Comparison of ENCODE assay signal across 8 cellular contexts in the genomic region with DNA sequence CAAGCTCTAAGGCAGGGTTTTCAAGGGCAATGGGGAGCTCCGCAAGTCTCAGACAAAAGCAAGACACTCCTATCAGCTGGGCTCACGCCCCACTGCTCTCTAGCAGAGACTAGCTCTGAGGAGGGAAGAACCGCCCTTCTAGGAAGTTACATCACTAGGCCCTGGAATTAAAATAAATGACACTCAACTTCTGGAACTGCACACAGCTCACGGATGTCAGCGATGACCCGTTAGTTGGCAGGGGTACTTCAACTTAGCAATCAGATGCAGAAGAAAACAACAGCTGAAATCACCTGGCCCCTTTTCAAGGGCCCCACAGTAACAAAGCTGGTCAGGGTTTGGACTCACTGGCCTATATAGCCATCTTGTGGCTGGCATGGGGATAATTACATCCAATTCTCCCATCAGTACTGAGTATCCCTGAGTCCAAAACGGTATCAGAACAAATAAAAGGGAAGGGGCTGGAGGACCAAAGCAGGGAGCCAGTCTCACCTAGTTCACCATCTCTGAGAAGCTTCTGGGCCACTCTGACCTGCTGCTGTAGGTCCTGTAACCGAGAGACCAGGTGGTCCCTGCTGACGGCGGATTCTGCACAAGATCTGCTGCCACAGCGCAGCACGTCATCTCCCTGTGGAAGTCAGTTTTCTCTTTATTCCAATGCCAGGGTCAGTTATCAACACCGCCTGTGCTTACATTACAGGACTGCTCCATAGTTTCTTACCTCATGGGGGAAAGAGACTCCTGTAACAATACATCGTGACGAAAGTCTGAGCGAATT. TPM values are rescaled to one million over a fixed set of nuclear protein-coding genes. Genes with fewer than 3 reads are reported as not detected.
A peak's percentile ranks its signal among the peaks of the same experiment; 100 is the strongest.
DNase-seq lines count a peak whose midpoint lies in the region; ATAC-seq, FAIRE-seq and TF ChIP-seq lines count a peak whose summit lies in the region.

No MANE protein-coding gene starts in this region.

- no peak for ATAC-seq in GM19452 (IDR thresholded peaks at IDR 0.05; ENCODE audit: unreplicated experiment)
- no peak for ATAC-seq in GM19463 (IDR thresholded peaks at IDR 0.05; ENCODE audit: unreplicated experiment)

- H3K27me3 ChIP-seq in SJCRH30 (no peaks in the 10 kb centered on the region), mucosa of stomach (ENCODE audit: control insufficient read depth, insufficient read depth, low read length) (no peaks in the 10 kb centered on the region)

- peaks cover 12% of the 10 kb centered on the region for H3K36me3 ChIP-seq in SJCRH30
- no peaks in the 10 kb centered on the region for H3K36me3 ChIP-seq in mucosa of stomach (ENCODE audit: control insufficient read depth, insufficient read depth, low read length)

- no peak for FAIRE-seq in RCC 7860 (lab: Jason Lieb, UNC)

- no peak overlapping the region for H3K27ac ChIP-seq in SJCRH30
- H3K27ac ChIP-seq in epithelial cell of prostate: peak overlapping the region; percentile 65

- H3K4me3 ChIP-seq in AG09309 (ENCODE audit: control insufficient read depth, low read depth, low read length): no peak overlapping the region
- H3K4me3 ChIP-seq in SJCRH30: no peak overlapping the region
- H3K4me3 ChIP-seq in mucosa of stomach (ENCODE audit: low read length): no peak overlapping the region

- H3K4me1 ChIP-seq in SJCRH30 (peaks cover 11% of the 10 kb centered on the region), mucosa of stomach (ENCODE audit: control insufficient read depth, insufficient read depth, low read length) (peaks cover 21% of the 10 kb centered on the region)

- in situ Hi-C loops in GM13977 (cut with MboI; ENCODE audit: low pct_unique_long_range_greater_than_20kb, low sequenced_read_pairs, unreplicated experiment): no loop called here

- peak overlapping the region; percentile 60 for H3K9ac ChIP-seq in mucosa of stomach (ENCODE audit: low read length)

- DNase-seq in AG09309 (ENCODE audit: low read depth) (peak; percentile 70), GM13977 (ENCODE audit: low spot score) (peak; percentile 46), SJCRH30 (peak; percentile 31 to 62), epithelial cell of prostate (ENCODE audit: low read depth, low spot score) (no peak), RCC 7860 (ENCODE audit: low spot score) (no peak)

- TF ChIP-seq CTCF in AG09309 (IDR thresholded peaks at IDR 0.05; ENCODE audit: control insufficient read depth, insufficient read depth, low read depth, low read length, missing control alignments) (peak; percentile 78), GM13977 (IDR thresholded peaks at IDR 0.05; ENCODE audit: extremely low read depth, insufficient read depth, missing control alignments) (peak; percentile 14)

- H3K9me3 ChIP-seq in SJCRH30 (replicated peaks) (no peaks in the 10 kb centered on the region), mucosa of stomach (ENCODE audit: control insufficient read depth, low read length) (no peaks in the 10 kb centered on the region)

RNA-seq across cellular contexts. Expression of a gene that starts 22.2 kb away (rescaled TPM):
- total RNA-seq in SJCRH30 (2014; rRNA removed; shearing (Covaris generic)): 182 TPM in 2 replicates

RNA-seq across cellular contexts. Expression of a gene that starts 41.4 kb away (rescaled TPM):
- total RNA-seq in SJCRH30 (2014; rRNA removed; shearing (Covaris generic)): not detected in 2 replicates

RNA-seq across cellular contexts. Expression of a gene that starts 45.7 kb away (rescaled TPM):
- 9.6 and 10.1 TPM in 2 replicates for total RNA-seq in SJCRH30 (2014; rRNA removed; shearing (Covaris generic))

RNA-seq across cellular contexts. Expression of a gene that starts 45.8 kb away (rescaled TPM):
- total RNA-seq in SJCRH30 (2014; rRNA removed; shearing (Covaris generic)): 38.7 and 45.4 TPM in 2 replicates

RNA-seq across cellular contexts. Expression of a gene that starts 59.5 kb away (rescaled TPM):
- total RNA-seq in SJCRH30 (2014; rRNA removed; shearing (Covaris generic)): 8.7 and 10.9 TPM in 2 replicates

Comparison
In these comparisons a context has a peak if more than half of its experiments do, and no peak if none do; other contexts are left out.
1. DNase-seq: peak in AG09309 (single experiment), GM13977 (single experiment) and SJCRH30 (2 of 2); none in epithelial cell of prostate (single experiment) and RCC 7860 (single experiment).